In genomic region chr10:71319042-71319799, GRCh38 we compare ENCODE assay signal across 8 cellular contexts. TPM values are rescaled to one million over a fixed set of nuclear protein-coding genes. Genes with fewer than 3 reads are reported as not detected.
DNase-seq lines count a peak whose midpoint lies in the region; ATAC-seq lines count a peak whose summit lies in the region.

Gene SLC29A3, plus strand, starts transcription at chr10:71319259. Its CDS starts 51 bp downstream, at chr10:71319310.

- peak within 1 kb of the TSS; percentile 91 for H3K9ac ChIP-seq in Karpas-422 (ENCODE audit: low read length)

- no peaks in the 10 kb centered on the region for H3K9me2 ChIP-seq in Karpas-422 (replicated peaks; ENCODE audit: insufficient read depth, low read length)

- peak; percentile 23 for DNase-seq in DMS79 (lab: John Stamatoyannopoulos, UW)
- DNase-seq in Karpas-422, result peak; percentile 94
- peak; percentile 67 to 79 for DNase-seq in SJCRH30
- peak; percentile 47 to 72 (median 56) for DNase-seq in activated naive CD4-positive, alpha-beta T cell (lab: John Stamatoyannopoulos, UW)
- DNase-seq in germinal center (ENCODE audit: low spot score), result peak; percentile 89
- peak in 55 of 56 donors; percentile 7 to 86 (median 61) for DNase-seq in nucleus accumbens (lab: John Stamatoyannopoulos, UW)
- DNase-seq in superior temporal gyrus (ENCODE audit: extremely low spot score), result peak; percentile 79

- H3K4me1 ChIP-seq in Karpas-422 (ENCODE audit: low read length), result peaks cover 10% of the 10 kb centered on the region
- no peaks in the 10 kb centered on the region for H3K4me1 ChIP-seq in SJCRH30

- peak; percentile 81 for ATAC-seq in GM21619 (IDR thresholded peaks at IDR 0.05; ENCODE audit: unreplicated experiment)

- H3K79me2 ChIP-seq in Karpas-422 (ENCODE audit: low read length), result no peaks in the 10 kb centered on the region

- H3K9me3 ChIP-seq in Karpas-422 (ENCODE audit: low read length) (no peaks in the 10 kb centered on the region), SJCRH30 (replicated peaks) (no peaks in the 10 kb centered on the region)

- peak within 1 kb of the TSS; percentile 100; the same call in 1 of the 2 replicates for H2AFZ ChIP-seq in Karpas-422 (ENCODE audit: low read length)

- H3K27me3 ChIP-seq in Karpas-422 (ENCODE audit: low read length) (no peaks in the 10 kb centered on the region), SJCRH30 (no peaks in the 10 kb centered on the region)

- peak within 1 kb of the TSS; percentile 78 for H3K4me2 ChIP-seq in Karpas-422 (ENCODE audit: low read depth, low read length, poor library complexity, severe bottlenecking)

- H3K27ac ChIP-seq in Karpas-422 (ENCODE audit: low read length) (no peak within 1 kb of the TSS), SJCRH30 (peak within 1 kb of the TSS; percentile 36; the same call in 1 of the 2 replicates)

- H3K36me3 ChIP-seq in Karpas-422 (ENCODE audit: insufficient read depth, low read length) (no peaks in the 10 kb centered on the region), SJCRH30 (no peaks in the 10 kb centered on the region)

- H3K4me3 ChIP-seq in Karpas-422 (ENCODE audit: low read length) (peak within 1 kb of the TSS; percentile 95), SJCRH30 (peak within 1 kb of the TSS; percentile 79)

- peaks cover 3% of the 10 kb centered on the region; the same call in 1 of the 2 replicates for H4K20me1 ChIP-seq in Karpas-422 (ENCODE audit: insufficient read depth, low read depth, low read length)

RNA-seq across cellular contexts. Expression of gene SLC29A3, which starts in this region (rescaled TPM):
- total RNA-seq in Karpas-422 (2014; rRNA removed; shearing (Covaris generic); ENCODE audit: low replicate concordance), result 3.4 and 3.5 TPM in 2 replicates
- 1.6 and 1.8 TPM in 2 replicates for total RNA-seq in SJCRH30 (2014; rRNA removed; shearing (Covaris generic))

Comparison
In these comparisons a context has a peak if more than half of its experiments do, and no peak if none do; other contexts are left out.
1. DNase-seq: peak in every context shown above with its lines; median percentile 94 in Karpas-422; 89 in germinal center; 79 in superior temporal gyrus; 73 in SJCRH30; 61 in nucleus accumbens; 56 in activated naive CD4-positive, alpha-beta T cell; 23 in DMS79.